Comparison of ENCODE assay signal across 31 cellular contexts in the genomic region with DNA sequence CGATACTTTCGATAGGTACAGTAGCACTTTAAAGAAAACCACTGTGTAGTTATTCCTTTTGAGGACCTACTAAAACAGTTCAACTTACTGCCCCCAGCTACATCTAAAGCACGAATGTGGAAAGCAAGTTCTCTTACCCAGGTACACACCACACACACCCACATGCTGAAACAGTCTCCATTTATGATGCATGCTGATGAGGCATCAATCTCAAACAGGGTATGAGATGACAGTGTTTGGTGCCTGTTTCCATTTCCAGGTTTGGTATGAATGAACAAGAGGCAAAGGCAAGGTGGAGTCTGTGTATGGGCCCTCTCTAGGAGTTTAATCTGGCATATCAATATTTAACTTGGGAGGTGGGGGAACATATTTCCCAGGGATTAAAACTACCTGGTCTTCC.
"Had no signal": no experiment of that assay in that cellular context is flagged by ENCODE, and none has a peak within 500 bp of the region (broad histone marks: within the 10 kb centered on the region; RNA-seq: fewer than 3 reads in every experiment).

No MANE protein-coding gene starts in this region.

- DNase-seq: activated CD4-positive, alpha-beta T cell treated with anti-CD3 and anti-CD28 coated beads, Interleukin-2, amount 50 U/mL, for 4 hours; activated CD8-positive, alpha-beta memory T cell treated with anti-CD3 and anti-CD28 coated beads, Interleukin-2, amount 50 U/mL, for 4 hours; activated gamma-delta T cell; activated naive CD4-positive, alpha-beta T cell treated with Interleukin-2 at 50 U/mL for 16 hours; amygdala; NCI-H1092 treated with DMSO at 0.1 percent for 48 hours; NCI-H1417; NCI-H146; NCI-H187; NCI-H2029 treated with DMSO at 0.1 percent for 48 hours; NCI-H2107; NCI-H2171; NCI-H510A; NCI-H526; NCI-H748 treated with DMSO at 0.1 percent for 48 hours; NK-92 treated with Interleukin-12 subunit alpha and Interleukin-12 subunit beta, amount 100 ng/mL, for 24 hours; PC-3; Peyer's patch; RPMI8226; SHP77 treated with DMSO at 0.1 percent for 48 hours; SK-N-SH had no signal

- H3K9me3 ChIP-seq: Peyer's patch had no signal

- H3K4me3 ChIP-seq: ascending aorta, cardiac muscle cell, K562, Peyer's patch, SJSA1 had no signal

- H3K4me1 ChIP-seq: ascending aorta, Peyer's patch, SJSA1 had no signal

- H3K4me1 Mint-ChIP-seq: central memory CD8-positive, alpha-beta T cell had no signal

- H3K9me3 Mint-ChIP-seq: central memory CD8-positive, alpha-beta T cell had no signal

- H3K27ac Mint-ChIP-seq: activated naive CD8-positive, alpha-beta T cell; activated T-helper 2 cell treated with anti-CD3 and anti-CD28 coated beads, Interferon-gamma antibody, Interleukin-2, Interleukin-4, amounts not matched to agents 10 μg/mL and 5 μg/mL and 100 μg/mL, durations not matched to agents 14 hours and 24 hours and 36 hours; T-helper 1 cell treated with Interleukin-12 subunit alpha and Interleukin-12 subunit beta and Interleukin-4 antibody, amounts not matched to agents 30 μg/mL and 1 μg/mL, for 36 hours; T-helper 2 cell treated with Interferon-gamma antibody and Interleukin-4, amounts not matched to agents 5 μg/mL and 100 μg/mL, for 36 hours had no signal

- H3K27me3 Mint-ChIP-seq: activated naive CD8-positive, alpha-beta T cell; central memory CD8-positive, alpha-beta T cell had no signal

- H3K9ac ChIP-seq: SK-N-SH had no signal

- H3K27me3 ChIP-seq: ascending aorta, cardiac muscle cell, Peyer's patch, SJSA1 had no signal

- H3K4me2 ChIP-seq: SK-N-SH had no signal

- FAIRE-seq: K562, TTC549 had no signal

- H3K27ac ChIP-seq: ascending aorta, cardiac muscle cell, Peyer's patch, SJSA1 had no signal

- H3K4me3 Mint-ChIP-seq: activated naive CD8-positive, alpha-beta T cell; central memory CD8-positive, alpha-beta T cell; T-helper 1 cell treated with Interleukin-12 subunit alpha and Interleukin-12 subunit beta and Interleukin-4 antibody, amounts not matched to agents 30 μg/mL and 1 μg/mL, for 36 hours; T-helper 2 cell treated with Interferon-gamma antibody and Interleukin-4, amounts not matched to agents 5 μg/mL and 100 μg/mL, for 36 hours had no signal

- ATAC-seq: K562, PC-3 had no signal
